ENCODE assay signal across 8 cellular contexts in genomic region chr10:103916901-103917300, GRCh38. TPM values are rescaled to one million over a fixed set of nuclear protein-coding genes. Genes with fewer than 3 reads are reported as not detected.
DNase-seq lines count a peak whose midpoint lies in the region; TF ChIP-seq lines count a peak whose summit lies in the region.

No MANE protein-coding gene starts in this region.

- no peak for DNase-seq in CD14-positive monocyte (ENCODE audit: low spot score)
- DNase-seq in NB4 (ENCODE audit: low read depth) = no peak
- no peak for DNase-seq in OCI-M2 (lab: John Stamatoyannopoulos, UW; ENCODE audit: unreplicated experiment)
- DNase-seq in stimulated activated CD4-positive, alpha-beta T cell treated with anti-CD3 and anti-CD28 coated beads, Interleukin-2, amount 100 ng/mL, for 48 hours = no peak
- DNase-seq in DMS79 treated with DMSO at 0.1 percent for 48 hours (lab: John Stamatoyannopoulos, UW) = no peak
- DNase-seq in NCI-H748 (lab: John Stamatoyannopoulos, UW; ENCODE audit: unreplicated experiment) = no peak

- peak overlapping the region; percentile 92 to 98 for H3K4me3 Mint-ChIP-seq in CD14-positive monocyte

- H3K27me3 ChIP-seq in ectodermal cell (ENCODE audit: control insufficient read depth, insufficient read depth, low read length, poor library complexity, severe bottlenecking) (no peaks in the 10 kb centered on the region), neuron (ENCODE audit: insufficient read depth, low read length) (no peaks in the 10 kb centered on the region)

- no peak for TF ChIP-seq POLR2A in NB4 (IDR thresholded peaks at IDR 0.05; ENCODE audit: extremely low read depth, insufficient read length)

- WGBS in ectodermal cell, 2 experiments = 91 to 94% methylated on average over 2 of the region's 2 CpGs

- H3K9me3 ChIP-seq in ectodermal cell (ENCODE audit: control insufficient read depth, low read length) (no peaks in the 10 kb centered on the region), neuron (ENCODE audit: low read length) (peaks cover 6% of the 10 kb centered on the region)

- H3K27ac Mint-ChIP-seq in CD14-positive monocyte = peak overlapping the region in 5 of 7 donors; percentile 13 to 97 (median 46)

- H3K36me3 Mint-ChIP-seq in CD14-positive monocyte = peaks cover 15 to 17% of the 10 kb centered on the region in 2 donors

- intact Hi-C loops in CD14-positive monocyte (cut with micrococcal nuclease) = loop anchor here (5.0 to 10.0 kb wide), 6 partner anchors 50 to 438 kb away; partner anchors contain the start of genes SFR1 (in 2 of the 2), CFAP43 (in 1 of the 2), CFAP58 (in 1 of the 2) and GSTO2 (in 1 of the 2)

- no peak overlapping the region for H3K27ac ChIP-seq in ectodermal cell (ENCODE audit: insufficient read depth, low read depth, low read length, poor library complexity, severe bottlenecking)

- H3K4me3 ChIP-seq in NB4 (ENCODE audit: low read depth, low read length) (peak overlapping the region; percentile 86), ectodermal cell (ENCODE audit: insufficient read depth, low read depth, low read length) (peak overlapping the region; percentile 59), neuron (ENCODE audit: low read length) (peak overlapping the region; percentile 71)

- peaks cover 2 to 11% (median 7%) of the 10 kb centered on the region in 7 donors for H3K9me3 Mint-ChIP-seq in CD14-positive monocyte

- peaks cover 5% of the 10 kb centered on the region for H3K4me1 ChIP-seq in ectodermal cell (ENCODE audit: control insufficient read depth, insufficient read depth, low read length)
- peaks cover 22% of the 10 kb centered on the region for H3K4me1 ChIP-seq in neuron (ENCODE audit: insufficient read depth, low read length)

- H3K36me3 ChIP-seq in ectodermal cell (ENCODE audit: control insufficient read depth, insufficient read depth, low read length) (no peaks in the 10 kb centered on the region), neuron (ENCODE audit: insufficient read depth, low read length) (no peaks in the 10 kb centered on the region)

- no peak for TF ChIP-seq CTCF in CD14-positive monocyte (IDR thresholded peaks at IDR 0.05)
- TF ChIP-seq CTCF in NB4 (IDR thresholded peaks at IDR 0.05; ENCODE audit: low read depth, low read length) = no peak

- H3K4me1 Mint-ChIP-seq in CD14-positive monocyte = peaks cover 53% of the 10 kb centered on the region

- no peak overlapping the region for H2AFZ ChIP-seq in neuron (ENCODE audit: low read depth, low read length)

- H3K27me3 Mint-ChIP-seq in CD14-positive monocyte (ENCODE audit: low read depth in 3 of 3) = no peaks in the 10 kb centered on the region

RNA-seq across cellular contexts. Expression of gene STN1, which starts 1.1 kb away (rescaled TPM):
- polyA plus RNA-seq in CD14-positive monocyte = 10 to 100 TPM; 35.9 to 37.4 TPM
- polyA plus RNA-seq in ectodermal cell (2013, experiment 1 of 4) = 15.6 TPM
- 15.8 TPM for polyA plus RNA-seq in ectodermal cell (2013, experiment 2 of 4)
- 18.7 TPM for polyA plus RNA-seq in ectodermal cell (2013, experiment 3 of 4)
- 19.2 TPM for polyA plus RNA-seq in ectodermal cell (2013, experiment 4 of 4)

RNA-seq across cellular contexts. Expression of gene SLK, which starts 50.0 kb away (rescaled TPM):
- 1 to 10 TPM; 2.9 to 4.4 TPM for polyA plus RNA-seq in CD14-positive monocyte
- polyA plus RNA-seq in ectodermal cell (2013, experiment 1 of 4) = 18.1 TPM
- polyA plus RNA-seq in ectodermal cell (2013, experiment 2 of 4) = 19.5 TPM
- polyA plus RNA-seq in ectodermal cell (2013, experiment 3 of 4) = 18.8 TPM
- polyA plus RNA-seq in ectodermal cell (2013, experiment 4 of 4) = 20.1 TPM
